In genomic region chr6:134097114-134097707, GRCh38 we compare ENCODE assay signal across 8 cellular contexts. TPM values are rescaled to one million over a fixed set of nuclear protein-coding genes. Genes with fewer than 3 reads are reported as not detected.
DNase-seq lines count a peak whose midpoint lies in the region; ATAC-seq and TF ChIP-seq lines count a peak whose summit lies in the region.

No MANE protein-coding gene starts in this region.

- CTCF ChIA-PET in activated CD8-positive, alpha-beta memory T cell treated with anti-CD3 and anti-CD28 coated beads, Interleukin-2, amount 10 ng/mL, durations not matched to agents 7 days and 5 days (lab: Charles Lee): interaction anchor here (0.6 to 7.0 kb wide), 40 partner anchors 9 to 696 kb away, joined by 3 to 205 read pairs (median 4); no protein-coding TSS in a partner anchor
- CTCF ChIA-PET in naive thymus-derived CD4-positive, alpha-beta T cell (lab: Charles Lee): interaction anchor here (0.7 to 5.4 kb wide), 14 partner anchors 10 to 573 kb away, joined by 3 to 93 read pairs (median 4); no protein-coding TSS in a partner anchor

- intact Hi-C loops in naive thymus-derived CD4-positive, alpha-beta T cell (cut with micrococcal nuclease): loop anchor here (1.0 to 5.0 kb wide), 9 partner anchors 33 to 1818 kb away; no protein-coding TSS in a partner anchor

- TF ChIP-seq CTCF in DND-41 (IDR thresholded peaks at IDR 0.05; ENCODE audit: borderline replicate concordance, extremely low read depth, low read length, poor library complexity, severe bottlenecking) (peak; percentile 76), epithelial cell of esophagus (IDR thresholded peaks at IDR 0.05; ENCODE audit: insufficient read depth, low read depth, low read length, missing control alignments) (peak; percentile 61)

- ATAC-seq in DND-41 (ENCODE audit: insufficient read depth, low read depth) (peak; percentile 64; the same call in 1 of the 3 replicates), HG03342 (IDR thresholded peaks at IDR 0.05; ENCODE audit: unreplicated experiment) (peak; percentile 62), HG02642 (IDR thresholded peaks at IDR 0.05; ENCODE audit: poor library complexity, unreplicated experiment) (no peak)
- no peak for ATAC-seq in activated CD8-positive, alpha-beta memory T cell treated with anti-CD3 and anti-CD28 coated beads, Interleukin-2, amount 10 ng/mL, durations not matched to agents 7 days and 5 days
- ATAC-seq in naive thymus-derived CD4-positive, alpha-beta T cell: peak; percentile 68

- H3K9ac ChIP-seq in DND-41 (ENCODE audit: low read depth, low read length): no peak overlapping the region

- H3K27me3 Mint-ChIP-seq in activated CD8-positive, alpha-beta memory T cell treated with anti-CD3 and anti-CD28 coated beads, Interleukin-2, amount 10 ng/mL, durations not matched to agents 7 days and 5 days: peaks cover 27% of the 10 kb centered on the region
- peaks cover 13 to 31% (median 20%) of the 10 kb centered on the region in 5 donors for H3K27me3 Mint-ChIP-seq in naive thymus-derived CD4-positive, alpha-beta T cell

- H3K27me3 ChIP-seq in DND-41 (ENCODE audit: insufficient read depth, low read length, poor library complexity): peaks cover 29% of the 10 kb centered on the region
- peaks cover 0 to 3% of the 10 kb centered on the region in 2 donors for H3K27me3 ChIP-seq in naive thymus-derived CD4-positive, alpha-beta T cell (ENCODE audit: control insufficient read depth in 2 of 2, insufficient read depth in 2 of 2, low read length in 2 of 2)

- H3K36me3 ChIP-seq in DND-41 (ENCODE audit: insufficient read depth, low read length): no peaks in the 10 kb centered on the region
- H3K36me3 ChIP-seq in naive thymus-derived CD4-positive, alpha-beta T cell (ENCODE audit: control insufficient read depth in 2 of 3, insufficient read depth in 3 of 3, low read length in 3 of 3): no peaks in the 10 kb centered on the region

- H3K9me3 ChIP-seq in DND-41 (ENCODE audit: insufficient read depth, low read length, severe bottlenecking): no peaks in the 10 kb centered on the region
- no peaks in the 10 kb centered on the region for H3K9me3 ChIP-seq in naive thymus-derived CD4-positive, alpha-beta T cell (ENCODE audit: control insufficient read depth in 2 of 3, low read length in 3 of 3)

- H3K27ac ChIP-seq in DND-41 (ENCODE audit: low read length) (no peak overlapping the region), substantia nigra (ENCODE audit: low read depth, low read length, poor library complexity, severe bottlenecking) (no peak overlapping the region)
- no peak overlapping the region for H3K27ac ChIP-seq in naive thymus-derived CD4-positive, alpha-beta T cell (ENCODE audit: low read depth, low read length)

- no peaks in the 10 kb centered on the region for H3K36me3 Mint-ChIP-seq in activated CD8-positive, alpha-beta memory T cell treated with anti-CD3 and anti-CD28 coated beads, Interleukin-2, amount 10 ng/mL, durations not matched to agents 7 days and 5 days
- no peaks in the 10 kb centered on the region for H3K36me3 Mint-ChIP-seq in naive thymus-derived CD4-positive, alpha-beta T cell

- H3K4me3 ChIP-seq in DND-41 (ENCODE audit: low read depth in 1 of 2, low read length in 2 of 2) (no peak overlapping the region), epithelial cell of esophagus (ENCODE audit: low read length) (no peak overlapping the region)
- no peak overlapping the region for H3K4me3 ChIP-seq in naive thymus-derived CD4-positive, alpha-beta T cell (ENCODE audit: low read length)

- no peak overlapping the region for H3K4me3 Mint-ChIP-seq in activated CD8-positive, alpha-beta memory T cell treated with anti-CD3 and anti-CD28 coated beads, Interleukin-2, amount 10 ng/mL, durations not matched to agents 7 days and 5 days
- H3K4me3 Mint-ChIP-seq in naive thymus-derived CD4-positive, alpha-beta T cell: no peak overlapping the region

- no peak overlapping the region for H2AFZ ChIP-seq in DND-41 (ENCODE audit: low read depth, low read length)

- DNase-seq in DND-41 (peak; percentile 64), NCI-H82 treated with DMSO at 0.1 percent for 48 hours (lab: John Stamatoyannopoulos, UW; ENCODE audit: unreplicated experiment) (peak; percentile 65), epithelial cell of esophagus (ENCODE audit: low read depth) (peak; percentile 72), substantia nigra (lab: John Stamatoyannopoulos, UW) (peak in 34 of 49 donors; percentile 7 to 76 (median 39))
- peak; percentile 74 for DNase-seq in activated CD8-positive, alpha-beta memory T cell treated with anti-CD3 and anti-CD28 coated beads, Interleukin-2, amount 10 ng/mL, durations not matched to agents 7 days and 5 days
- peak in 8 of 9 donors; percentile 26 to 70 (median 54) for DNase-seq in naive thymus-derived CD4-positive, alpha-beta T cell

- no peak overlapping the region for H3K4me2 ChIP-seq in DND-41 (ENCODE audit: insufficient read depth, low read length)

- H4K20me1 ChIP-seq in DND-41 (ENCODE audit: insufficient read depth, low read length): no peaks in the 10 kb centered on the region

- H3K4me1 ChIP-seq in DND-41 (ENCODE audit: insufficient read depth, low read length): no peaks in the 10 kb centered on the region
- no peaks in the 10 kb centered on the region for H3K4me1 ChIP-seq in naive thymus-derived CD4-positive, alpha-beta T cell (ENCODE audit: control insufficient read depth in 2 of 2, insufficient read depth in 2 of 2, low read length in 2 of 2)

- POLR2A ChIA-PET in naive thymus-derived CD4-positive, alpha-beta T cell (lab: Charles Lee): interaction anchor here (0.6 to 0.7 kb wide), 2 partner anchors 17 to 442 kb away, joined by 3 read pairs; no protein-coding TSS in a partner anchor

- H3K79me2 ChIP-seq in DND-41 (ENCODE audit: insufficient read depth, low read length): no peaks in the 10 kb centered on the region

- H3K4me1 Mint-ChIP-seq in activated CD8-positive, alpha-beta memory T cell treated with anti-CD3 and anti-CD28 coated beads, Interleukin-2, amount 10 ng/mL, durations not matched to agents 7 days and 5 days: peaks cover 7% of the 10 kb centered on the region
- H3K4me1 Mint-ChIP-seq in naive thymus-derived CD4-positive, alpha-beta T cell: peaks cover 0 to 6% (median 0%) of the 10 kb centered on the region in 7 donors

- H3K9me3 Mint-ChIP-seq in activated CD8-positive, alpha-beta memory T cell treated with anti-CD3 and anti-CD28 coated beads, Interleukin-2, amount 10 ng/mL, durations not matched to agents 7 days and 5 days (ENCODE audit: low read depth): no peaks in the 10 kb centered on the region
- peaks cover 0 to 3% (median 0%) of the 10 kb centered on the region in 11 donors for H3K9me3 Mint-ChIP-seq in naive thymus-derived CD4-positive, alpha-beta T cell

- H3K27ac Mint-ChIP-seq in activated CD8-positive, alpha-beta memory T cell treated with anti-CD3 and anti-CD28 coated beads, Interleukin-2, amount 10 ng/mL, durations not matched to agents 7 days and 5 days: no peak overlapping the region
- no peak overlapping the region for H3K27ac Mint-ChIP-seq in naive thymus-derived CD4-positive, alpha-beta T cell

RNA-seq across cellular contexts. Expression of gene SLC2A12, which starts 44.8 kb away (rescaled TPM):
- under 1 TPM; 0.09 to 0.20 TPM for total RNA-seq in activated CD8-positive, alpha-beta memory T cell treated with anti-CD3 and anti-CD28 coated beads, Interleukin-2, amount 10 ng/mL, durations not matched to agents 7 days and 5 days
- total RNA-seq in naive thymus-derived CD4-positive, alpha-beta T cell: under 1 TPM in 2 of 5 experiments, not detected in 3; 0.07 to 0.11 TPM
- polyA plus RNA-seq in naive thymus-derived CD4-positive, alpha-beta T cell: under 1 TPM in 1 of 2 donors, not detected in 1; 0.09 TPM

Comparison
In these comparisons a context has a peak if more than half of its experiments do, and no peak if none do; other contexts are left out.
1. ATAC-seq: peak in DND-41 (single experiment), HG03342 (single experiment) and naive thymus-derived CD4-positive, alpha-beta T cell (single experiment); none in activated CD8-positive, alpha-beta memory T cell treated with anti-CD3 and anti-CD28 coated beads, Interleukin-2, amount 10 ng/mL, durations not matched to agents 7 days and 5 days (single experiment) and HG02642 (single experiment).
2. Peak in every context shown above with its lines, with median percentiles within 50 percentile points of each other: DNase-seq.